ENCODE assay signal across 12 cellular contexts in genomic region chr14:77542349-77543239, GRCh38. TPM values are rescaled to one million over a fixed set of nuclear protein-coding genes. Genes with fewer than 3 reads are reported as not detected.
DNase-seq lines count a peak whose midpoint lies in the region; ATAC-seq and TF ChIP-seq lines count a peak whose summit lies in the region.
"Had no signal": no experiment of that assay in that cellular context is flagged by ENCODE, and none has a peak within 500 bp of the region (broad histone marks: within the 10 kb centered on the region; RNA-seq: fewer than 3 reads in every experiment).

No MANE protein-coding gene starts in this region.

- TF ChIP-seq CTCF in GM06990 (IDR thresholded peaks at IDR 0.05; ENCODE audit: insufficient read depth, low read length, poor library complexity, severe bottlenecking), result no peak
- no peak for TF ChIP-seq CTCF in cardiac muscle cell (IDR thresholded peaks at IDR 0.05; ENCODE audit: low read depth, low read length)

- peaks cover 5% of the 10 kb centered on the region for H3K4me1 Mint-ChIP-seq in T-helper 17 cell

- H3K4me3 ChIP-seq in GM06990 (replicated peaks; ENCODE audit: low read depth, low read length) (no peak overlapping the region), cardiac muscle cell (no peak overlapping the region), MG63 (no peak overlapping the region)
- H3K4me3 ChIP-seq: K562 had no signal

- no peaks in the 10 kb centered on the region for H3K27me3 ChIP-seq in GM06990 (replicated peaks; ENCODE audit: control insufficient read depth, insufficient read depth, low read length)
- no peaks in the 10 kb centered on the region for H3K27me3 ChIP-seq in cardiac muscle cell
- no peaks in the 10 kb centered on the region for H3K27me3 ChIP-seq in MG63

- H3K9me3 ChIP-seq in T-helper 17 cell (ENCODE audit: control insufficient read depth, low read length, poor library complexity, severe bottlenecking) (no peaks in the 10 kb centered on the region), cardiac muscle cell (ENCODE audit: low read depth) (no peaks in the 10 kb centered on the region), MG63 (no peaks in the 10 kb centered on the region)
- H3K9me3 ChIP-seq: SK-N-SH had no signal

- peak; percentile 24 for DNase-seq in GM06990 (ENCODE audit: extremely low read depth, insufficient read length)
- DNase-seq in T-helper 17 cell, result no peak
- peak in 1 of 2 donors; percentile 54 for DNase-seq in cardiac muscle cell (ENCODE audit: low read depth in 1 of 2, low spot score in 1 of 2)
- peak; percentile 37 for DNase-seq in putamen (ENCODE audit: low spot score)
- DNase-seq in NCI-H1694 treated with DMSO at 0.1 percent for 48 hours (lab: John Stamatoyannopoulos, UW), result no peak
- DNase-seq in MG63, result no peak
- DNase-seq in NCI-H345 (lab: John Stamatoyannopoulos, UW), result no peak
- DNase-seq in activated CD8-positive, alpha-beta memory T cell treated with anti-CD3 and anti-CD28 coated beads, Interleukin-2, amount 50 U/mL, for 48 hours, result no peak
- DNase-seq: DMS79 treated with DMSO at 0.1 percent for 48 hours; naive thymus-derived CD8-positive, alpha-beta T cell; SK-N-SH had no signal

- no peaks in the 10 kb centered on the region; the same call in 1 of the 2 replicates for H3K36me3 ChIP-seq in GM06990 (ENCODE audit: control insufficient read depth, insufficient read depth, low read length)
- H3K36me3 ChIP-seq in cardiac muscle cell, result no peaks in the 10 kb centered on the region
- no peaks in the 10 kb centered on the region for H3K36me3 ChIP-seq in MG63

- no peaks in the 10 kb centered on the region for H3K36me3 Mint-ChIP-seq in T-helper 17 cell (ENCODE audit: low read depth)

- H3K4me1 ChIP-seq in cardiac muscle cell (ENCODE audit: low read depth), result no peaks in the 10 kb centered on the region

- no peaks in the 10 kb centered on the region for H3K27me3 Mint-ChIP-seq in T-helper 17 cell
- H3K27me3 Mint-ChIP-seq: naive thymus-derived CD8-positive, alpha-beta T cell had no signal

- H3K27ac Mint-ChIP-seq in T-helper 17 cell, result peak overlapping the region; percentile 74

- H3K27ac ChIP-seq in cardiac muscle cell, result peak overlapping the region; percentile 56

- ATAC-seq in T-helper 17 cell, result no peak
- ATAC-seq: naive thymus-derived CD8-positive, alpha-beta T cell had no signal

- no peak overlapping the region for H3K4me3 Mint-ChIP-seq in T-helper 17 cell

RNA-seq across cellular contexts. Expression of gene ISM2, which starts 44.0 kb away (rescaled TPM):
- not detected for total RNA-seq in T-helper 17 cell
- total RNA-seq in cardiac muscle cell, result 0.53 and 0.83 TPM in 2 replicates
- not detected in 2 replicates for polyA plus RNA-seq in cardiac muscle cell
- total RNA-seq in MG63 (2014; rRNA removed; shearing (Covaris generic); ENCODE audit: low replicate concordance), result not detected in 2 replicates
- total RNA-seq: naive thymus-derived CD8-positive, alpha-beta T cell had no signal
- polyA plus RNA-seq: naive thymus-derived CD8-positive, alpha-beta T cell had no signal

Comparison
In these comparisons a context has a peak if more than half of its experiments do, and no peak if none do; other contexts are left out.
1. DNase-seq: peak in GM06990 (single experiment) and putamen (single experiment); none in T-helper 17 cell (0 of 3), NCI-H1694 treated with DMSO at 0.1 percent for 48 hours (single experiment), MG63 (single experiment), NCI-H345 (single experiment) and activated CD8-positive, alpha-beta memory T cell treated with anti-CD3 and anti-CD28 coated beads, Interleukin-2, amount 50 U/mL, for 48 hours (single experiment).